8 cellular contexts compared by ENCODE assay signal in the genomic region with DNA sequence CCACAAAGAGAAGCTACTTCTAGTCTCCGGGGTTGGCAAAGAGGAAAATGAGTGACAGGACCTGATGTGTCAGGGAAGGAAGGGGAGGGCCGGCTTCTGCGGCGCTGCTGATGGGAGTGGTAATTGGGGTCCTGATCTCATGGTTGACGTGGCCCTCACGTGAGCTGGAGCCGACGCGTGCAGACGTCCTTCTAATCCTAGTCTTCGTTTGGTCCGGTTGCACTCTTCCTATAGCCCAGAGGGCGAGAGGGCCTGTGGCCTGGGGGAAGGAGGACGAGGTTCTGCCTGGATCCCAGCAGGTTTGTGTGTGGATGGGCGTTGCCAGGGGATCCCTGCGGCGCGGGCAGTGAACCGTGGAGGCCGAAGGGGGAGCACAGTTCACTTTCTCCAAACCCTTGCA. TPM values are rescaled to one million over a fixed set of nuclear protein-coding genes. Genes with fewer than 3 reads are reported as not detected.
DNase-seq lines count a peak whose midpoint lies in the region; ATAC-seq and TF ChIP-seq lines count a peak whose summit lies in the region.

A gene (plus strand): TSS at position 186 of the 400 bp plus-strand sequence. CDS start 2,384 bp downstream, outside the sequence.

- POLR2A ChIA-PET in SK-N-SH (lab: Yijun Ruan, JAX), result no interaction called here

- H3K4me3 Mint-ChIP-seq in dendritic cell treated with granulocyte-macrophage colony-stimulating factor and Interleukin-4, amounts not matched to agents 40 ng/mL and 50 ng/mL, for 4 days, result peak within 1 kb of the TSS; percentile 85

- peaks cover 25% of the 10 kb centered on the region for H3K36me3 Mint-ChIP-seq in dendritic cell treated with granulocyte-macrophage colony-stimulating factor and Interleukin-4, amounts not matched to agents 40 ng/mL and 50 ng/mL, for 4 days (ENCODE audit: low read depth)

- no peaks in the 10 kb centered on the region; the same call in 1 of the 2 replicates for H3K27me3 ChIP-seq in SK-N-SH (ENCODE audit: insufficient read depth)

- peak within 1 kb of the TSS; percentile 91 for H3K27ac Mint-ChIP-seq in dendritic cell treated with granulocyte-macrophage colony-stimulating factor and Interleukin-4, amounts not matched to agents 40 ng/mL and 50 ng/mL, for 4 days

- peak within 1 kb of the TSS; percentile 64 for H3K4me2 ChIP-seq in SK-N-SH

- H3K9ac ChIP-seq in SK-N-SH, result peak within 1 kb of the TSS; percentile 70

- 2% methylated on average over 11 of the region's 20 CpGs for WGBS in SK-N-SH (ENCODE audit: low lambda C conversion rate)

- H3K4me3 ChIP-seq in HFF-Myc (replicated peaks; ENCODE audit: low read depth, low read length) (peak within 1 kb of the TSS; percentile 56), SK-N-SH (ENCODE audit: low read depth in 2 of 2, low read length in 1 of 2) (peak within 1 kb of the TSS; percentile 60 to 62), skeletal muscle cell (ENCODE audit: low read depth, low read length) (peak within 1 kb of the TSS; percentile 64)

- peak within 1 kb of the TSS; percentile 68 to 71 for H3K27ac ChIP-seq in SK-N-SH (ENCODE audit: low read depth in 2 of 2, low read length in 1 of 2)

- H3K36me3 ChIP-seq in SK-N-SH (replicated peaks in 1 of 2; ENCODE audit: control insufficient read depth in 1 of 2, insufficient read depth in 2 of 2, low read length in 1 of 2), result no peaks in the 10 kb centered on the region

- H4K20me1 ChIP-seq in SK-N-SH (ENCODE audit: insufficient read depth), result no peaks in the 10 kb centered on the region

- no peaks in the 10 kb centered on the region; the same call in 1 of the 2 replicates for H3K9me3 ChIP-seq in SK-N-SH

- no peaks in the 10 kb centered on the region for H3K27me3 Mint-ChIP-seq in dendritic cell treated with granulocyte-macrophage colony-stimulating factor and Interleukin-4, amounts not matched to agents 40 ng/mL and 50 ng/mL, for 4 days

- no peaks in the 10 kb centered on the region for H3K9me2 ChIP-seq in SK-N-SH

- TF ChIP-seq RAD21 in SK-N-SH (IDR thresholded peaks at IDR 0.05; ENCODE audit: low read length), result no peak

- ATAC-seq in HG03460 (IDR thresholded peaks at IDR 0.05; ENCODE audit: unreplicated experiment), result no peak

- H3K4me1 Mint-ChIP-seq in dendritic cell treated with granulocyte-macrophage colony-stimulating factor and Interleukin-4, amounts not matched to agents 40 ng/mL and 50 ng/mL, for 4 days (ENCODE audit: low read depth), result peaks cover 15% of the 10 kb centered on the region

- no peaks in the 10 kb centered on the region for H3K9me3 Mint-ChIP-seq in dendritic cell treated with granulocyte-macrophage colony-stimulating factor and Interleukin-4, amounts not matched to agents 40 ng/mL and 50 ng/mL, for 4 days

- DNase-seq in AG08395 (ENCODE audit: low spot score), result peak; percentile 74
- peak; percentile 27 for DNase-seq in HFF-Myc (ENCODE audit: extremely low read depth, low read depth)
- peak; percentile 74 for DNase-seq in SK-N-SH
- peak; percentile 75 for DNase-seq in islet precursor cell
- DNase-seq in skeletal muscle cell (ENCODE audit: low read depth), result peak; percentile 51
- no peak for DNase-seq in NCI-H345 treated with DMSO at 0.1 percent for 48 hours (lab: John Stamatoyannopoulos, UW; ENCODE audit: unreplicated experiment)

- H3K4me1 ChIP-seq in SK-N-SH (ENCODE audit: control insufficient read depth in 1 of 2, insufficient read depth in 2 of 2, low read depth in 1 of 2, low read length in 1 of 2), result no peaks in the 10 kb centered on the region; a peak in 1 of 4 replicates

- intact Hi-C loops in dendritic cell treated with granulocyte-macrophage colony-stimulating factor and Interleukin-4, amounts not matched to agents 40 ng/mL and 50 ng/mL, for 4 days (cut with micrococcal nuclease), result no loop called here

- no peaks in the 10 kb centered on the region for H3K79me2 ChIP-seq in SK-N-SH (ENCODE audit: insufficient read depth)

- H2AFZ ChIP-seq in SK-N-SH (ENCODE audit: low read depth), result peak within 1 kb of the TSS; percentile 89

- no peaks in the 10 kb centered on the region for H3F3A ChIP-seq in SK-N-SH (replicated peaks; ENCODE audit: insufficient read depth)

- no peak for TF ChIP-seq EP300 in SK-N-SH (IDR thresholded peaks at IDR 0.05; ENCODE audit: borderline replicate concordance in 1 of 2, low read depth in 1 of 2, low read length in 1 of 2)

- no peak for TF ChIP-seq CTCF in HFF-Myc (IDR thresholded peaks at IDR 0.05; ENCODE audit: low read depth, low read length, missing control alignments)
- no peak for TF ChIP-seq CTCF in SK-N-SH (IDR thresholded peaks at IDR 0.05)

- CTCF ChIA-PET in SK-N-SH (lab: Yijun Ruan, JAX), result interaction anchor here (0.7 kb wide), 1 partner anchor 13 kb away, joined by 3 read pairs; no protein-coding TSS in a partner anchor

TF ChIP-seq in SK-N-SH, 30 proteins besides CTCF, POLR2A, EP300 and RAD21:
- peak; percentile 44; the same call in 1 of the 2 replicates for TF ChIP-seq POLR2AphosphoS5 (IDR thresholded peaks at IDR 0.05; ENCODE audit: low read depth, low read length)
- TF ChIP-seq, protein P1, sequence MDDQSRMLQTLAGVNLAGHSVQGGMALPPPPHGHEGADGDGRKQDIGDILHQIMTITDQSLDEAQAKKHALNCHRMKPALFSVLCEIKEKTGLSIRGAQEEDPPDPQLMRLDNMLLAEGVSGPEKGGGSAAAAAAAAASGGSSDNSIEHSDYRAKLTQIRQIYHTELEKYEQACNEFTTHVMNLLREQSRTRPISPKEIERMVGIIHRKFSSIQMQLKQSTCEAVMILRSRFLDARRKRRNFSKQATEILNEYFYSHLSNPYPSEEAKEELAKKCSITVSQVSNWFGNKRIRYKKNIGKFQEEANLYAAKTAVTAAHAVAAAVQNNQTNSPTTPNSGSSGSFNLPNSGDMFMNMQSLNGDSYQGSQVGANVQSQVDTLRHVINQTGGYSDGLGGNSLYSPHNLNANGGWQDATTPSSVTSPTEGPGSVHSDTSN (IDR thresholded peaks at IDR 0.05), result peak; percentile 70
- no peak for TF ChIP-seq RXRA (IDR thresholded peaks at IDR 0.05; ENCODE audit: borderline replicate concordance, low read depth)
- TF ChIP-seq, protein P2, sequence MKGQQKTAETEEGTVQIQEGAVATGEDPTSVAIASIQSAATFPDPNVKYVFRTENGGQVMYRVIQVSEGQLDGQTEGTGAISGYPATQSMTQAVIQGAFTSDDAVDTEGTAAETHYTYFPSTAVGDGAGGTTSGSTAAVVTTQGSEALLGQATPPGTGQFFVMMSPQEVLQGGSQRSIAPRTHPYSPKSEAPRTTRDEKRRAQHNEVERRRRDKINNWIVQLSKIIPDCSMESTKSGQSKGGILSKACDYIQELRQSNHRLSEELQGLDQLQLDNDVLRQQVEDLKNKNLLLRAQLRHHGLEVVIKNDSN (IDR thresholded peaks at IDR 0.05; ENCODE audit: borderline replicate concordance, low read depth), result peak; percentile 84; the same call in 1 of the 2 replicates
- peak; percentile 67 for TF ChIP-seq MXI1 (IDR thresholded peaks at IDR 0.05; ENCODE audit: low read depth, low read length)
- TF ChIP-seq, protein P3, sequence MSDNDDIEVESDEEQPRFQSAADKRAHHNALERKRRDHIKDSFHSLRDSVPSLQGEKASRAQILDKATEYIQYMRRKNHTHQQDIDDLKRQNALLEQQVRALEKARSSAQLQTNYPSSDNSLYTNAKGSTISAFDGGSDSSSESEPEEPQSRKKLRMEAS (IDR thresholded peaks at IDR 0.05; ENCODE audit: low read depth), result peak; percentile 61; the same call in 1 of the 2 replicates

RNA-seq across cellular contexts. Expression of the gene that starts here (rescaled TPM):
- polyA plus RNA-seq in SK-N-SH (2012; rRNA removed), result 9.2 and 9.7 TPM in 2 replicates
- polyA plus RNA-seq in SK-N-SH (2012; cell fraction: cytosol; rRNA removed), result 9.7 and 10.2 TPM in 2 replicates
- 10.7 and 12.5 TPM in 2 replicates for polyA plus RNA-seq in SK-N-SH (2012; cell fraction: nucleus; rRNA removed)
